Comparison of ENCODE assay signal across 1 cellular context in genomic region chr11:118295834-118296454, GRCh38.
TF ChIP-seq lines count a peak whose summit lies in the region.

No MANE protein-coding gene starts in this region.

TF ChIP-seq in GM12878, 131 proteins besides CTCF, POLR2A, EP300 and RAD21:
- no peak for TF ChIP-seq NR2C1 (IDR thresholded peaks at IDR 0.05)
- TF ChIP-seq SMARCA5 (IDR thresholded peaks at IDR 0.05) = no peak
- no peak for TF ChIP-seq MEF2A (IDR thresholded peaks at IDR 0.05; ENCODE audit: insufficient read depth, low read depth, low read length)
- peak; percentile 73 for TF ChIP-seq SMC3 (IDR thresholded peaks at IDR 0.05; ENCODE audit: borderline replicate concordance, low read length)
- TF ChIP-seq, protein P1, sequence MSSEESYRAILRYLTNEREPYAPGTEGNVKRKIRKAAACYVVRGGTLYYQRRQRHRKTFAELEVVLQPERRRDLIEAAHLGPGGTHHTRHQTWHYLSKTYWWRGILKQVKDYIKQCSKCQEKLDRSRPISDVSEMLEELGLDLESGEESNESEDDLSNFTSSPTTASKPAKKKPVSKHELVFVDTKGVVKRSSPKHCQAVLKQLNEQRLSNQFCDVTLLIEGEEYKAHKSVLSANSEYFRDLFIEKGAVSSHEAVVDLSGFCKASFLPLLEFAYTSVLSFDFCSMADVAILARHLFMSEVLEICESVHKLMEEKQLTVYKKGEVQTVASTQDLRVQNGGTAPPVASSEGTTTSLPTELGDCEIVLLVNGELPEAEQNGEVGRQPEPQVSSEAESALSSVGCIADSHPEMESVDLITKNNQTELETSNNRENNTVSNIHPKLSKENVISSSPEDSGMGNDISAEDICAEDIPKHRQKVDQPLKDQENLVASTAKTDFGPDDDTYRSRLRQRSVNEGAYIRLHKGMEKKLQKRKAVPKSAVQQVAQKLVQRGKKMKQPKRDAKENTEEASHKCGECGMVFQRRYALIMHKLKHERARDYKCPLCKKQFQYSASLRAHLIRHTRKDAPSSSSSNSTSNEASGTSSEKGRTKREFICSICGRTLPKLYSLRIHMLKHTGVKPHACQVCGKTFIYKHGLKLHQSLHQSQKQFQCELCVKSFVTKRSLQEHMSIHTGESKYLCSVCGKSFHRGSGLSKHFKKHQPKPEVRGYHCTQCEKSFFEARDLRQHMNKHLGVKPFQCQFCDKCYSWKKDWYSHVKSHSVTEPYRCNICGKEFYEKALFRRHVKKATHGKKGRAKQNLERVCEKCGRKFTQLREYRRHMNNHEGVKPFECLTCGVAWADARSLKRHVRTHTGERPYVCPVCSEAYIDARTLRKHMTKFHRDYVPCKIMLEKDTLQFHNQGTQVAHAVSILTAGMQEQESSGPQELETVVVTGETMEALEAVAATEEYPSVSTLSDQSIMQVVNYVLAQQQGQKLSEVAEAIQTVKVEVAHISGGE (CRISPR knock-in tag; IDR thresholded peaks at IDR 0.05) = no peak
- TF ChIP-seq YBX1 (IDR thresholded peaks at IDR 0.05) = no peak
- TF ChIP-seq, protein P2, sequence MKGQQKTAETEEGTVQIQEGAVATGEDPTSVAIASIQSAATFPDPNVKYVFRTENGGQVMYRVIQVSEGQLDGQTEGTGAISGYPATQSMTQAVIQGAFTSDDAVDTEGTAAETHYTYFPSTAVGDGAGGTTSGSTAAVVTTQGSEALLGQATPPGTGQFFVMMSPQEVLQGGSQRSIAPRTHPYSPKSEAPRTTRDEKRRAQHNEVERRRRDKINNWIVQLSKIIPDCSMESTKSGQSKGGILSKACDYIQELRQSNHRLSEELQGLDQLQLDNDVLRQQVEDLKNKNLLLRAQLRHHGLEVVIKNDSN (IDR thresholded peaks at IDR 0.05; ENCODE audit: borderline replicate concordance, extremely low read length, insufficient read depth, low read depth, low read length) = no peak
TF ChIP-seq in GM12878: peak in this region for 1.
